In genomic region chr10:48887982-48888381, GRCh38 we compare ENCODE assay signal across 1 cellular context.
TF ChIP-seq lines count a peak whose summit lies in the region.

No MANE protein-coding gene starts in this region.

TF ChIP-seq in HepG2, 621 proteins besides CTCF, POLR2A, EP300 and RAD21 (continued from another document):
- TF ChIP-seq E2F2 (CRISPR knock-in tag; IDR thresholded peaks at IDR 0.05; ENCODE audit: borderline replicate concordance) (no peak), ZBTB49 (CRISPR knock-in tag; IDR thresholded peaks at IDR 0.05; ENCODE audit: borderline replicate concordance) (no peak), BATF2 (CRISPR knock-in tag; IDR thresholded peaks at IDR 0.05) (no peak), POLR2AphosphoS5 (IDR thresholded peaks at IDR 0.05; ENCODE audit: low read depth, low read length) (no peak), CEBPG (CRISPR knock-in tag; IDR thresholded peaks at IDR 0.05) (no peak), TMF1 (CRISPR knock-in tag; IDR thresholded peaks at IDR 0.05; ENCODE audit: low read depth) (no peak), ZFP41 (CRISPR knock-in tag; IDR thresholded peaks at IDR 0.05; ENCODE audit: borderline replicate concordance) (no peak), ZBTB8A (CRISPR knock-in tag; IDR thresholded peaks at IDR 0.05; ENCODE audit: borderline replicate concordance, low read depth) (no peak), PCBP1 (IDR thresholded peaks at IDR 0.05; ENCODE audit: borderline replicate concordance, low read depth, low read length) (0 out of 2 replicates have a peak, but pooled peaks have one; percentile 49)
